ENCODE assay signal across 18 cellular contexts in the genomic region with DNA sequence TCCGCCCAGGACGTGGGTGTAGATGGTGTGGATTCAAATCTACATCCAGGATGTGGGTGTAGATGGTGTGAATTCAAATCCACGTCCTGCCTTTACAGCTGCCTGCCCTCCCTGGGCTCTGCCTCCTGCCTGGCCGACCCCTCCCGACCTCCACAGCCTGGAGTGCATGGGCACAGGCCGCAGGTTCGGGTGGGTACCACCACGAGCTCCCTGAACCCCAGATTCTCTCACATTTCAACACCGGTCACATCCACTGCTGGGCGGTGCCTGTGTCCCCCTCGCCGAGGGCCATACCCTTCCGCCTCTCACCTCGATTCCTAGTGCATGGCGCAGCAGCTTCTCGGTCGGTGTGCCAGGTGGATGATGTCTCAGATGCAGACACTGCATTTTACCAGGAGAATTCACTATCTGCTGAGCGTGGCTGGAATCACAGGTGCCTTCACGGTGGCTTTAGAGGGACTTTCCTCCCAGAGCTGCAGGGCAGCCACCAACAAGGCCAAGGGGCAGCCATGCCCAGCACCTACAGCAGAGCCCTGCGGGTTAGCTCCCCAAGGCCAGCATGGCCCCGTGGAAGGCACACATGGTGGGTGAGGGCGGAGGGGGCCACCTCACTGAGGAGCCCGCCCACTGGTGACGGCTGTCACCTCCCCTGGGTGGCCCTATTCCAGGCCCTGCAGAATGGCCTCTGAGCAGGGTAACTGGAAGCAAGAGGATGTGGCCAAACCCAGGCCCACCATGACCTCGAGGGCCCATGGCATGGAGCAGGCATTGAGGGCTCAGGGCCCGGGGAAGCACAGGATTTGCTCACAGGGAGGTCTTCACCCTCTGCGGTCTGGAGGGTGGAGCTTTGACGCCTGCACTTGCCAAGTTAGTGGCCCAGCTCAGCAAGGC.
"Had no signal": no experiment of that assay in that cellular context is flagged by ENCODE, and none has a peak within 500 bp of the region (broad histone marks: within the 10 kb centered on the region; RNA-seq: fewer than 3 reads in every experiment).

No MANE protein-coding gene starts in this region.

- H3K27me3 ChIP-seq: foreskin keratinocyte, hepatocyte, neutrophil, testis, transverse colon had no signal

- H3K4me3 ChIP-seq: coronary artery, hepatocyte, testis, transverse colon had no signal

- H3K36me3 ChIP-seq: neutrophil, transverse colon had no signal

- H3K4me2 ChIP-seq: hepatocyte had no signal

- DNase-seq: effector CD4-positive, alpha-beta T cell; endodermal cell; erythroblast; foreskin keratinocyte; head of caudate nucleus; kidney glomerular epithelial cell; mammary epithelial cell; naive thymus-derived CD4-positive, alpha-beta T cell; nephron progenitor cell; stimulated activated CD4-positive, alpha-beta T cell treated with anti-CD3 and anti-CD28 coated beads, Interleukin-2, amount 100 ng/mL, for 24 hours; stimulated activated CD4-positive, alpha-beta T cell treated with anti-CD3 and anti-CD28 coated beads, Interleukin-4, amount 100 ng/mL, for 4 hours; stimulated activated naive B cell treated with anti-CD40 and anti-IgM and Interleukin-4, amounts not matched to agents 10 μg/mL and 1 μg/mL and 100 μg/mL, for 72 hours; stimulated activated naive CD8-positive, alpha-beta T cell treated with anti-CD3 and anti-CD28 coated beads, Interleukin-15, amount 100 ng/mL, for 72 hours; testis; transverse colon had no signal

- H3K27ac ChIP-seq: coronary artery, foreskin keratinocyte, hepatocyte, neutrophil, testis, transverse colon had no signal

- H3K4me1 ChIP-seq: foreskin keratinocyte, testis, transverse colon had no signal

- H3K9me3 ChIP-seq: neutrophil, testis, transverse colon had no signal

- H2AFZ ChIP-seq: hepatocyte had no signal
